ENCODE assay signal across 9 cellular contexts in the genomic region with DNA sequence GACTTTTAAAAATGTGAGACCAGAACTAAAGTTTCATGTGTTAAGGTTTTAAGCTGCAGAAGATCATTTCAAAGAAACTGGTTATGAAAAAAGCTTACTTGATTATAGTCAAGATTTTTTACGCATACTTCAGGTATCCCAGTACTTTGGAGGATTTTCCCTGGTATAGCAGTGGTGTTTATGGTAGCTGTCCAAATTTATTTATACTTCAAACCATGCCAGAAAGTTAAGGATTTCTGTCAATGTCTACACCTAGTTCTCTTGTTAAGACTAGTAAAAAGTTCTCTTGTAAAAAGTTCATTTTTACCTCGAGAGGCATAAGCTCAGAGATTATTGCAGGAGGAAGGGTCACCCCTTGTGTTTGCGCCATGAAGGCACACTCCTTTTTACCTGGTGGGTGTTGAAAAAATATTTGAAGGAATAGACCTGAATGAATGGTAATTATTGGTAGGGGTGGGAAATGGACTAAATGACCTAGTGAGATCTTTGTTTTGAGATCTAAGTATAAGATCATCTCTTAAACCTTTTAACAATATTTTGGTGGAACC. TPM values are rescaled to one million over a fixed set of nuclear protein-coding genes. Genes with fewer than 3 reads are reported as not detected.
DNase-seq lines count a peak whose midpoint lies in the region; ATAC-seq and TF ChIP-seq lines count a peak whose summit lies in the region.
"Had no signal": no experiment of that assay in that cellular context is flagged by ENCODE, and none has a peak within 500 bp of the region (broad histone marks: within the 10 kb centered on the region; RNA-seq: fewer than 3 reads in every experiment).

No MANE protein-coding gene starts in this region.

- no peaks in the 10 kb centered on the region for H3K9me3 ChIP-seq in HUES64 (ENCODE audit: insufficient read depth, low read depth, low read length)
- no peaks in the 10 kb centered on the region for H3K9me3 ChIP-seq in breast epithelium
- no peaks in the 10 kb centered on the region for H3K9me3 ChIP-seq in muscle layer of duodenum (ENCODE audit: control insufficient read depth in 1 of 2, low read length in 2 of 2)

- ATAC-seq in HG03565 (IDR thresholded peaks at IDR 0.05; ENCODE audit: unreplicated experiment), result no peak
- no peak for ATAC-seq in HG03378 (IDR thresholded peaks at IDR 0.05; ENCODE audit: unreplicated experiment)

- CTCF ChIA-PET in AG04449 (lab: Yijun Ruan, JAX), result no interaction called here

- no peaks in the 10 kb centered on the region for H3K27me3 ChIP-seq in HUES64 (ENCODE audit: insufficient read depth, low read length)
- H3K27me3 ChIP-seq in breast epithelium, result no peaks in the 10 kb centered on the region
- H3K27me3 ChIP-seq in muscle layer of duodenum (ENCODE audit: low read depth, low read length), result no peaks in the 10 kb centered on the region

- no peak overlapping the region for H3K27ac ChIP-seq in HUES64 (ENCODE audit: low read depth, low read length)
- H3K27ac ChIP-seq in breast epithelium, result peak overlapping the region in 1 of 2 donors; percentile 99
- peak overlapping the region; percentile 87 for H3K27ac ChIP-seq in muscle layer of duodenum (ENCODE audit: low read length)

- peaks cover 45% of the 10 kb centered on the region for H3K4me1 ChIP-seq in HUES64 (ENCODE audit: insufficient read depth, low read length)
- peaks cover 0 to 15% of the 10 kb centered on the region in 2 donors for H3K4me1 ChIP-seq in breast epithelium
- peaks cover 18 to 42% of the 10 kb centered on the region in 2 donors for H3K4me1 ChIP-seq in muscle layer of duodenum (ENCODE audit: control insufficient read depth in 1 of 2, insufficient read depth in 2 of 2, low read length in 2 of 2)

- TF ChIP-seq POLR2A in breast epithelium (IDR thresholded peaks at IDR 0.05), result no peak

- 65% methylated on average over 3 of the region's 3 CpGs for WGBS in HUES64

- intact Hi-C loops in breast epithelium (cut with DNase I; ENCODE audit: low total_unique reads), result no loop called here

- no peak for TF ChIP-seq CTCF in AG04449 (IDR thresholded peaks at IDR 0.05; ENCODE audit: insufficient read depth, low read length, missing control alignments)
- TF ChIP-seq CTCF in breast epithelium (IDR thresholded peaks at IDR 0.05), result no peak

- H3K4me3 ChIP-seq in AG04449 (ENCODE audit: low read depth, low read length) (peak overlapping the region; percentile 37), HUES64 (ENCODE audit: low read length) (peak overlapping the region; percentile 84), breast epithelium (peak overlapping the region; percentile 3 to 95 (median 79)), muscle layer of duodenum (ENCODE audit: low read depth in 1 of 2, low read length in 2 of 2) (peak overlapping the region; percentile 71 to 75)

- peak overlapping the region; percentile 99; the same call in 1 of the 2 replicates for H3K9ac ChIP-seq in HUES64 (ENCODE audit: low read depth, low read length)

- DNase-seq in AG04449 (ENCODE audit: low read depth, low spot score) (no peak), breast epithelium (ENCODE audit: low spot score in 2 of 2) (no peak), NCI-H446 treated with DMSO at 0.1 percent for 48 hours (lab: John Stamatoyannopoulos, UW) (no peak), GOT3 (lab: John Stamatoyannopoulos, UW) (no peak)
- DNase-seq: activated effector memory CD4-positive, alpha-beta T cell treated with Interleukin-2 at 50 U/mL for 16 hours had no signal

- H3K36me3 ChIP-seq in HUES64 (ENCODE audit: insufficient read depth, low read length) (no peaks in the 10 kb centered on the region), breast epithelium (no peaks in the 10 kb centered on the region), muscle layer of duodenum (ENCODE audit: control insufficient read depth in 1 of 2, insufficient read depth in 2 of 2, low read length in 2 of 2) (peaks cover 0 to 11% of the 10 kb centered on the region in 2 donors)

- POLR2A ChIA-PET in AG04449 (lab: Yijun Ruan, JAX), result no interaction called here

RNA-seq across cellular contexts. Expression of a gene that starts 2.8 kb away (rescaled TPM):
- 30.1 TPM for polyA plus RNA-seq in HUES64 (2013, experiment 1 of 2)
- polyA plus RNA-seq in HUES64 (2013, experiment 2 of 2), result 29.4 TPM
- total RNA-seq in breast epithelium, result 100 to 1,000 TPM in 1 of 3 donors, 10 to 100 TPM in 2; 71.7 to 138 (median 93.1) TPM
